ENCODE assay signal across 9 cellular contexts in genomic region chr7:158413962-158414961, GRCh38.
DNase-seq lines count a peak whose midpoint lies in the region; ATAC-seq and TF ChIP-seq lines count a peak whose summit lies in the region.
"Had no signal": no experiment of that assay in that cellular context is flagged by ENCODE, and none has a peak within 500 bp of the region (broad histone marks: within the 10 kb centered on the region; RNA-seq: fewer than 3 reads in every experiment).

No MANE protein-coding gene starts in this region.

- no peak for ATAC-seq in activated T-helper 17 cell treated with anti-CD3 and anti-CD28 coated beads, Interleukin-2, amount 50 U/mL, for 72 hours (replicated peaks)

- no peaks in the 10 kb centered on the region for H3K27me3 Mint-ChIP-seq in activated CD4-positive, alpha-beta memory T cell treated with anti-CD3 and anti-CD28 coated beads for 36 hours
- no peaks in the 10 kb centered on the region for H3K27me3 Mint-ChIP-seq in activated CD4-positive, alpha-beta memory T cell treated with anti-CD3 and anti-CD28 coated beads, Interleukin-2, amount 10 ng/mL, durations not matched to agents 7 days and 5 days
- peaks cover 8% of the 10 kb centered on the region for H3K27me3 Mint-ChIP-seq in glutamatergic neuron (ENCODE audit: unreplicated experiment)
- H3K27me3 Mint-ChIP-seq in activated T-helper 17 cell treated with anti-CD3 and anti-CD28 coated beads, Interleukin-2, amount 50 U/mL, for 72 hours = no peaks in the 10 kb centered on the region

- CTCF ChIA-PET in activated CD4-positive, alpha-beta memory T cell treated with anti-CD3 and anti-CD28 coated beads for 36 hours (lab: Charles Lee) = no interaction called here
- CTCF ChIA-PET in activated CD4-positive, alpha-beta memory T cell treated with anti-CD3 and anti-CD28 coated beads, Interleukin-2, amount 10 ng/mL, durations not matched to agents 7 days and 5 days (lab: Charles Lee) = no interaction called here

- POLR2A ChIA-PET in activated CD4-positive, alpha-beta memory T cell treated with anti-CD3 and anti-CD28 coated beads for 36 hours (lab: Charles Lee) = no interaction called here
- POLR2A ChIA-PET in activated CD4-positive, alpha-beta memory T cell treated with anti-CD3 and anti-CD28 coated beads, Interleukin-2, amount 10 ng/mL, durations not matched to agents 7 days and 5 days (lab: Charles Lee) = no interaction called here

- TF ChIP-seq CTCF in glutamatergic neuron (IDR thresholded peaks at IDR 0.05; ENCODE audit: partially characterized antibody, unreplicated experiment) = peak; percentile 29

- no peaks in the 10 kb centered on the region for H3K36me3 Mint-ChIP-seq in activated CD4-positive, alpha-beta memory T cell treated with anti-CD3 and anti-CD28 coated beads for 36 hours
- no peaks in the 10 kb centered on the region for H3K36me3 Mint-ChIP-seq in activated CD4-positive, alpha-beta memory T cell treated with anti-CD3 and anti-CD28 coated beads, Interleukin-2, amount 10 ng/mL, durations not matched to agents 7 days and 5 days (ENCODE audit: low read depth)
- H3K36me3 Mint-ChIP-seq in glutamatergic neuron (ENCODE audit: unreplicated experiment) = peaks cover 13% of the 10 kb centered on the region
- H3K36me3 Mint-ChIP-seq in activated T-helper 17 cell treated with anti-CD3 and anti-CD28 coated beads, Interleukin-2, amount 50 U/mL, for 72 hours (ENCODE audit: low read depth) = no peaks in the 10 kb centered on the region

- H3K27ac Mint-ChIP-seq in activated CD4-positive, alpha-beta memory T cell treated with anti-CD3 and anti-CD28 coated beads for 36 hours = no peak overlapping the region
- H3K27ac Mint-ChIP-seq in activated CD4-positive, alpha-beta memory T cell treated with anti-CD3 and anti-CD28 coated beads, Interleukin-2, amount 10 ng/mL, durations not matched to agents 7 days and 5 days = no peak overlapping the region
- H3K27ac Mint-ChIP-seq in glutamatergic neuron (ENCODE audit: unreplicated experiment) = peak overlapping the region; percentile 72
- H3K27ac Mint-ChIP-seq in activated T-helper 17 cell treated with anti-CD3 and anti-CD28 coated beads, Interleukin-2, amount 50 U/mL, for 72 hours = no peak overlapping the region

- H3K4me3 Mint-ChIP-seq in activated CD4-positive, alpha-beta memory T cell treated with anti-CD3 and anti-CD28 coated beads for 36 hours = no peak overlapping the region
- no peak overlapping the region for H3K4me3 Mint-ChIP-seq in activated CD4-positive, alpha-beta memory T cell treated with anti-CD3 and anti-CD28 coated beads, Interleukin-2, amount 10 ng/mL, durations not matched to agents 7 days and 5 days
- H3K4me3 Mint-ChIP-seq in glutamatergic neuron (ENCODE audit: unreplicated experiment) = no peak overlapping the region
- H3K4me3 Mint-ChIP-seq in activated T-helper 17 cell treated with anti-CD3 and anti-CD28 coated beads, Interleukin-2, amount 50 U/mL, for 72 hours = no peak overlapping the region

- intact Hi-C loops in activated CD4-positive, alpha-beta memory T cell treated with anti-CD3 and anti-CD28 coated beads for 36 hours (cut with micrococcal nuclease) = no loop called here

- peaks cover 12% of the 10 kb centered on the region for H3K9me3 Mint-ChIP-seq in activated CD4-positive, alpha-beta memory T cell treated with anti-CD3 and anti-CD28 coated beads for 36 hours
- peaks cover 16% of the 10 kb centered on the region for H3K9me3 Mint-ChIP-seq in activated CD4-positive, alpha-beta memory T cell treated with anti-CD3 and anti-CD28 coated beads, Interleukin-2, amount 10 ng/mL, durations not matched to agents 7 days and 5 days
- H3K9me3 Mint-ChIP-seq in glutamatergic neuron (ENCODE audit: unreplicated experiment) = peaks cover 20% of the 10 kb centered on the region
- peaks cover 7% of the 10 kb centered on the region for H3K9me3 Mint-ChIP-seq in activated T-helper 17 cell treated with anti-CD3 and anti-CD28 coated beads, Interleukin-2, amount 50 U/mL, for 72 hours

- peak; percentile 1 for DNase-seq in activated CD4-positive, alpha-beta memory T cell treated with anti-CD3 and anti-CD28 coated beads for 36 hours
- DNase-seq in activated CD4-positive, alpha-beta memory T cell treated with anti-CD3 and anti-CD28 coated beads, Interleukin-2, amount 10 ng/mL, durations not matched to agents 7 days and 5 days = no peak
- DNase-seq in SHP77 (lab: John Stamatoyannopoulos, UW) (peak; percentile 75 to 86), glutamatergic neuron (no peak), stromal cell of bone marrow (ENCODE audit: low read depth) (peak; percentile 7), mucosa of gallbladder (ENCODE audit: low spot score) (no peak), NCI-H526 (lab: John Stamatoyannopoulos, UW) (no peak)
- DNase-seq: NCI-H524 treated with DMSO at 0.1 percent for 48 hours had no signal

- H3K4me1 Mint-ChIP-seq in activated CD4-positive, alpha-beta memory T cell treated with anti-CD3 and anti-CD28 coated beads for 36 hours (ENCODE audit: low read depth) = no peaks in the 10 kb centered on the region
- H3K4me1 Mint-ChIP-seq in activated CD4-positive, alpha-beta memory T cell treated with anti-CD3 and anti-CD28 coated beads, Interleukin-2, amount 10 ng/mL, durations not matched to agents 7 days and 5 days = no peaks in the 10 kb centered on the region
- H3K4me1 Mint-ChIP-seq in glutamatergic neuron (ENCODE audit: low read depth, unreplicated experiment) = peaks cover 7% of the 10 kb centered on the region
- no peaks in the 10 kb centered on the region for H3K4me1 Mint-ChIP-seq in activated T-helper 17 cell treated with anti-CD3 and anti-CD28 coated beads, Interleukin-2, amount 50 U/mL, for 72 hours

Comparison
In these comparisons a context has a peak if more than half of its experiments do, and no peak if none do; other contexts are left out.
1. DNase-seq: peak in activated CD4-positive, alpha-beta memory T cell treated with anti-CD3 and anti-CD28 coated beads for 36 hours (single experiment), SHP77 (2 of 2) and stromal cell of bone marrow (single experiment); none in activated CD4-positive, alpha-beta memory T cell treated with anti-CD3 and anti-CD28 coated beads, Interleukin-2, amount 10 ng/mL, durations not matched to agents 7 days and 5 days (single experiment), glutamatergic neuron (single experiment), mucosa of gallbladder (single experiment) and NCI-H526 (0 of 2).